Comparison of ENCODE assay signal across 27 cellular contexts in genomic region chr7:64853679-64854078, GRCh38.
"Had no signal": no experiment of that assay in that cellular context is flagged by ENCODE, and none has a peak within 500 bp of the region (broad histone marks: within the 10 kb centered on the region; RNA-seq: fewer than 3 reads in every experiment).

No MANE protein-coding gene starts in this region.

- H3K4me1 ChIP-seq: stomach, testis, thyroid gland, tibial artery, tibial nerve, transverse colon, upper lobe of left lung, upper lobe of right lung, uterus had no signal

- DNase-seq: stimulated activated CD4-positive, alpha-beta T cell treated with anti-CD3 and anti-CD28 coated beads, Interleukin-2, amount 100 ng/mL, for 48 hours; stimulated activated CD4-positive, alpha-beta T cell treated with anti-CD3 and anti-CD28 coated beads, Interleukin-4, amount 100 ng/mL, for 1 hour; stimulated activated CD4-positive, alpha-beta T cell treated with anti-CD3 and anti-CD28 coated beads, Interleukin-4, amount 100 ng/mL, for 24 hours; stimulated activated CD4-positive, alpha-beta T cell treated with anti-CD3 and anti-CD28 coated beads, Interleukin-4, amount 100 ng/mL, for 4 hours; stimulated activated CD8-positive, alpha-beta memory T cell treated with anti-CD3 and anti-CD28 coated beads, Interleukin-4, amount 100 ng/mL, for 48 hours; stimulated activated naive B cell treated with anti-CD40 and anti-IgM and Interleukin-4, amounts not matched to agents 10 μg/mL and 1 μg/mL and 100 μg/mL, for 72 hours; stimulated activated naive CD4-positive, alpha-beta T cell; stimulated activated naive CD4-positive, alpha-beta T cell treated with Interleukin-2 at 50 U/mL for 16 hours; stimulated activated naive CD8-positive, alpha-beta T cell treated with anti-CD3 and anti-CD28 coated beads, Interleukin-15, amount 100 ng/mL, for 72 hours; stimulated activated naive CD8-positive, alpha-beta T cell treated with anti-CD3 and anti-CD28 coated beads, Interleukin-15, Interleukin-2, amounts not matched to agents 100 U/mL and 50 U/mL, for 24 hours; stomach; substantia nigra; testis; thyroid gland; tibial artery; transverse colon; trophoblast cell; upper lobe of left lung; upper lobe of right lung; uterus had no signal

- H3K27ac ChIP-seq: stomach, suprapubic skin, testis, thoracic aorta, thyroid gland, tibial artery, tibial nerve, transverse colon, upper lobe of left lung, upper lobe of right lung, uterus, vagina had no signal

- H3K36me3 ChIP-seq: stomach, suprapubic skin, thoracic aorta, thyroid gland, tibial artery, tibial nerve, transverse colon, upper lobe of left lung, upper lobe of right lung, uterus, vagina had no signal

- H3K9me3 ChIP-seq: stomach, suprapubic skin, testis, thoracic aorta, thyroid gland, tibial artery, tibial nerve, transverse colon, upper lobe of left lung, upper lobe of right lung, uterus, vagina had no signal

- H3K4me3 ChIP-seq: stomach, suprapubic skin, testis, thoracic aorta, thyroid gland, tibial artery, tibial nerve, transverse colon, upper lobe of left lung, upper lobe of right lung, uterus, vagina had no signal

- ATAC-seq: stimulated activated effector memory CD8-positive, alpha-beta T cell treated with anti-CD3 and anti-CD28 coated beads, Interleukin-12 subunit alpha, Interleukin-12 subunit beta, amount 100 ng/mL, for 72 hours; stimulated activated memory B cell treated with anti-CD40 and anti-IgM and Interleukin-4, amounts not matched to agents 10 μg/mL and 1 μg/mL and 100 μg/mL, for 72 hours; stimulated activated naive B cell treated with anti-CD40 and anti-IgM and Interleukin-4, amounts not matched to agents 10 μg/mL and 1 μg/mL and 100 μg/mL, for 72 hours; stimulated activated naive CD8-positive, alpha-beta T cell treated with anti-CD3 and anti-CD28 coated beads, Interleukin-15, amount 100 ng/mL, for 72 hours; stimulated activated naive CD8-positive, alpha-beta T cell treated with anti-CD3 and anti-CD28 coated beads, Interleukin-15, Interleukin-2, amounts not matched to agents 100 U/mL and 50 U/mL, for 24 hours; upper lobe of right lung had no signal

- FAIRE-seq: urothelium cell line had no signal

- H3K27me3 ChIP-seq: stomach, suprapubic skin, testis, thyroid gland, tibial artery, tibial nerve, transverse colon, upper lobe of left lung, upper lobe of right lung, uterus, vagina had no signal
